Comparison of ENCODE assay signal across 10 cellular contexts in the genomic region with DNA sequence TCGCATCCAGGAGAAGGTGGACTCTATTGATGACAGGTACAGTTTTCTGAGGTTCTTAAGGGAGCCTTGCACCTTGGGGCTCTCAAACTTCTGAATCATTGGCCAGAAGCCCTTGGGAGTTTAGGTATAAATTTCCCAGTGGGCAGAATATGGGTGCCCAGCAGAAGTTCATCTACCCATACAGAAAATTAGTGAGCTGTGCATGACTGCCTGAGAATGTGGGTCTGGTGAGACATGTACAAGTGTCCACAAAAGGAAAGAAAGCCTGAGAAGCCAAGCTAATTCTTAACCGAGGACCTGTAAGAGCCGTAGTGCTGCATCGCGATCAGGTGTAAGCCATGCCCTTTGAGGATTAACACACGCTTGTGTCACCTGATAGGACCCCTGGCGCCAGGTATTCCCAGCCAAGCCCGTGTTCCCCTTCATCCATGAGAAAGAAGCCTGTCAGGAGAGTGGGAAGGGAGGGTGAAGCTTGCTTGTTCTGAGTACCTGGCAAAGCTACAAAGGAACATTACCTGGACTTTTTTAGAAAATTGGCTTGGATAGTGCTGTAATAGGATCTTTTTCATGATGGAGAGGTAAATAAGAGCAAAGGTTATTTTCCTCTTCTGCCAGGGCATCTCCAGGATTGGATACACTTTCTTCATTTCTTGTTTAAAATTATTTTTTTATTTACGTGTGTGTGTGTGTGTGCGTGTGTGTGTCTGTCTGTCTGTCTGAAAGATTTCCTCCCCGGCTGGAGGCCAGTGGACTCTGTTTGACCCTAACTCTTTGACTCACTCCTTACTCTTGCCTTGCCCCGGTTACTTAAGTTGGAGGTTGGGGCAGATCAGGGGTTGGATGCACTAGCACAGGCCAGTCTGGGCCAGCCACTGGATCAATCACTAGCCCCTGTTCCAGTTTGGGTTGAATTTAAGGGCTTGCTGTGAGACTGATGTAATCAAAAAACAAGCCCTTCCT.
DNase-seq lines count a peak whose midpoint lies in the region; ATAC-seq, FAIRE-seq and TF ChIP-seq lines count a peak whose summit lies in the region.
"Had no signal": no experiment of that assay in that cellular context is flagged by ENCODE, and none has a peak within 500 bp of the region (broad histone marks: within the 10 kb centered on the region; RNA-seq: fewer than 3 reads in every experiment).

No MANE protein-coding gene starts in this region.

- ATAC-seq in A549 (peak; percentile 49 to 80), GM21367 (IDR thresholded peaks at IDR 0.05; ENCODE audit: unreplicated experiment) (no peak)

- H3K4me1 ChIP-seq in A549 = peaks cover 81% of the 10 kb centered on the region

- no peaks in the 10 kb centered on the region for H3K9me3 ChIP-seq in A549

- WGBS in A549 (ENCODE audit: missing lambda C conversion rate) = 51% methylated on average over 12 of the region's 12 CpGs

- TF ChIP-seq EP300 in A549 (IDR thresholded peaks at IDR 0.05) = peak; percentile 60 to 86; a peak in 4 of 5 replicates

- H3K4me3 ChIP-seq in A549 = 0 out of 3 replicates have a peak overlapping the region, but pooled peaks have one; percentile 6
- H3K4me3 ChIP-seq in choroid plexus epithelial cell (ENCODE audit: low read depth, low read length) = no peak overlapping the region

- POLR2A ChIA-PET in A549 (lab: Yijun Ruan, JAX) = interaction anchor here (1.9 kb wide), 1 partner anchor 75 kb away, joined by 9 read pairs; no protein-coding TSS in a partner anchor

- FAIRE-seq in A549 (lab: Jason Lieb, UNC) = no peak
- FAIRE-seq: islet of Langerhans had no signal

- H3K4me2 ChIP-seq in A549 = peak overlapping the region; percentile 70

- CTCF ChIA-PET in A549 (lab: Yijun Ruan, JAX) = interaction anchor here (0.8 to 3.5 kb wide), 8 partner anchors 23 to 526 kb away, joined by 3 to 12 read pairs (median 4); no protein-coding TSS in a partner anchor

- peak overlapping the region; percentile 82 to 87 for H3K27ac ChIP-seq in A549
- H3K27ac ChIP-seq: HL-60 had no signal

- DNase-seq in A549 (ENCODE audit: low read depth in 1 of 2, low spot score in 1 of 2) = peak; percentile 26 to 93
- DNase-seq in HT1080 (ENCODE audit: low read depth) = peak; percentile 58
- DNase-seq in choroid plexus epithelial cell (ENCODE audit: low read depth) = peak; percentile 91
- DNase-seq in myocyte (ENCODE audit: low read depth) = peak; percentile 31
- DNase-seq in GM19240 (ENCODE audit: insufficient read length, low spot score) = no peak
- no peak for DNase-seq in NCI-H345 (lab: John Stamatoyannopoulos, UW)
- DNase-seq in DMS53 (lab: John Stamatoyannopoulos, UW) = no peak

- no peak for TF ChIP-seq POLR2A in A549 (IDR thresholded peaks at IDR 0.05; ENCODE audit: low read length)

- TF ChIP-seq CTCF in A549 (IDR thresholded peaks at IDR 0.05) = no peak
- TF ChIP-seq CTCF in choroid plexus epithelial cell (conservative IDR thresholded peaks at IDR 0.05; ENCODE audit: low read depth, low read length) = no peak

- TF ChIP-seq RAD21 in A549 (conservative IDR thresholded peaks at IDR 0.05 in 1 of 2, IDR thresholded peaks at IDR 0.05 in 1 of 2) = 0 out of 5 replicates have a peak, but pooled peaks of 1 of the 2 experiments have one; percentile 25

TF ChIP-seq in A549, 52 proteins besides CTCF, POLR2A, EP300 and RAD21:
- no peak; the same call in 1 of the 2 replicates for TF ChIP-seq FOSL2 (IDR thresholded peaks at IDR 0.05)
- peak; percentile 74 for TF ChIP-seq FOSL2 (CRISPR knock-in tag; IDR thresholded peaks at IDR 0.05)
- peak; percentile 81; the same call in 1 of the 2 replicates for TF ChIP-seq GATA3 (IDR thresholded peaks at IDR 0.05; ENCODE audit: borderline replicate concordance)
- peak; percentile 59; the same call in 1 of the 2 replicates for TF ChIP-seq MAX (IDR thresholded peaks at IDR 0.05)
- TF ChIP-seq ZSCAN20 (CRISPR knock-in tag; IDR thresholded peaks at IDR 0.05) = no peak
- TF ChIP-seq PHF8 (IDR thresholded peaks at IDR 0.05; ENCODE audit: borderline replicate concordance, low read depth) = no peak
- TF ChIP-seq MYC (IDR thresholded peaks at IDR 0.05; ENCODE audit: borderline replicate concordance, low read length) = no peak
- TF ChIP-seq CEBPB (IDR thresholded peaks at IDR 0.05) = peak in 1 of 2 experiments; percentile 58; a peak in 1 of 4 replicates
- TF ChIP-seq TFCP2L1 (CRISPR knock-in tag; IDR thresholded peaks at IDR 0.05) = no peak
- TF ChIP-seq RARB (CRISPR knock-in tag; IDR thresholded peaks at IDR 0.05) = peak; percentile 95
- 0 out of 2 replicates have a peak, but pooled peaks have one; percentile 23 for TF ChIP-seq FOXS1 (CRISPR knock-in tag; IDR thresholded peaks at IDR 0.05)
- peak; percentile 69 to 72; a peak in 3 of 5 replicates for TF ChIP-seq JUN (IDR thresholded peaks at IDR 0.05)
- TF ChIP-seq JUNB (IDR thresholded peaks at IDR 0.05) = peak; percentile 48; the same call in 1 of the 2 replicates
- TF ChIP-seq POLR2AphosphoS2 (conservative IDR thresholded peaks at IDR 0.05; ENCODE audit: low read length) = 0 out of 2 replicates have a peak, but pooled peaks have one; percentile 36
- no peak for TF ChIP-seq ELK1 (IDR thresholded peaks at IDR 0.05; ENCODE audit: low read depth, low read length)

Comparison
In these comparisons a context has a peak if more than half of its experiments do, and no peak if none do; other contexts are left out.
1. DNase-seq: peak in A549 (2 of 2), HT1080 (single experiment), choroid plexus epithelial cell (single experiment) and myocyte (single experiment); none in GM19240 (single experiment), NCI-H345 (single experiment) and DMS53 (single experiment).